16 cellular contexts compared by ENCODE assay signal in genomic region chr5:68548959-68549676, GRCh38.
DNase-seq lines count a peak whose midpoint lies in the region; ATAC-seq, FAIRE-seq and TF ChIP-seq lines count a peak whose summit lies in the region.
"Had no signal": no experiment of that assay in that cellular context is flagged by ENCODE, and none has a peak within 500 bp of the region (broad histone marks: within the 10 kb centered on the region; RNA-seq: fewer than 3 reads in every experiment).

No MANE protein-coding gene starts in this region.

- FAIRE-seq in bronchial epithelial cell (lab: Jason Lieb, UNC): peak; percentile 47
- FAIRE-seq: TTC549 had no signal

- H3K9me3 Mint-ChIP-seq in CD14-positive monocyte: peaks cover 0 to 6% (median 0%) of the 10 kb centered on the region in 7 donors
- no peaks in the 10 kb centered on the region for H3K9me3 Mint-ChIP-seq in activated CD4-positive, alpha-beta T cell treated with anti-CD3 and anti-CD28 coated beads, Interleukin-2, amount 10 ng/mL, durations not matched to agents 7 days and 5 days
- H3K9me3 Mint-ChIP-seq: CD4-positive, alpha-beta memory T cell had no signal

- H3K27me3 ChIP-seq in bronchial epithelial cell (ENCODE audit: control insufficient read depth, insufficient read depth, low read length): no peaks in the 10 kb centered on the region
- H3K27me3 ChIP-seq: cardiac muscle cell, ovary had no signal

- no peaks in the 10 kb centered on the region for H3K4me1 Mint-ChIP-seq in CD14-positive monocyte
- H3K4me1 Mint-ChIP-seq in activated CD4-positive, alpha-beta T cell treated with anti-CD3 and anti-CD28 coated beads, Interleukin-2, amount 10 ng/mL, durations not matched to agents 7 days and 5 days: no peaks in the 10 kb centered on the region
- H3K4me1 Mint-ChIP-seq: CD4-positive, alpha-beta memory T cell had no signal

- peaks cover 0 to 3% (median 2%) of the 10 kb centered on the region in 3 donors for H3K27me3 Mint-ChIP-seq in CD14-positive monocyte (ENCODE audit: low read depth in 3 of 3)
- H3K27me3 Mint-ChIP-seq in activated CD4-positive, alpha-beta T cell treated with anti-CD3 and anti-CD28 coated beads, Interleukin-2, amount 10 ng/mL, durations not matched to agents 7 days and 5 days: peaks cover 2% of the 10 kb centered on the region
- H3K27me3 Mint-ChIP-seq: CD4-positive, alpha-beta memory T cell had no signal

- POLR2A ChIA-PET in activated CD4-positive, alpha-beta T cell treated with anti-CD3 and anti-CD28 coated beads, Interleukin-2, amount 10 ng/mL, durations not matched to agents 7 days and 5 days (lab: Charles Lee): no interaction called here

- H3K27ac Mint-ChIP-seq in CD14-positive monocyte: no peak overlapping the region
- H3K27ac Mint-ChIP-seq in activated CD4-positive, alpha-beta T cell treated with anti-CD3 and anti-CD28 coated beads, Interleukin-2, amount 10 ng/mL, durations not matched to agents 7 days and 5 days: no peak overlapping the region
- H3K27ac Mint-ChIP-seq: CD4-positive, alpha-beta memory T cell had no signal

- H3K4me3 Mint-ChIP-seq in CD14-positive monocyte: no peak overlapping the region
- H3K4me3 Mint-ChIP-seq in activated CD4-positive, alpha-beta T cell treated with anti-CD3 and anti-CD28 coated beads, Interleukin-2, amount 10 ng/mL, durations not matched to agents 7 days and 5 days: no peak overlapping the region
- H3K4me3 Mint-ChIP-seq: CD4-positive, alpha-beta memory T cell had no signal

- TF ChIP-seq CTCF in bronchial epithelial cell (IDR thresholded peaks at IDR 0.05; ENCODE audit: insufficient read depth, low read length, severe bottlenecking) (no peak), omental fat pad (IDR thresholded peaks at IDR 0.05) (no peak), CD14-positive monocyte (IDR thresholded peaks at IDR 0.05) (no peak)

- no peaks in the 10 kb centered on the region for H3K36me3 ChIP-seq in bronchial epithelial cell (ENCODE audit: control insufficient read depth, insufficient read depth, low read length)
- H3K36me3 ChIP-seq: cardiac muscle cell, ovary had no signal

- H3K36me3 Mint-ChIP-seq in CD14-positive monocyte: no peaks in the 10 kb centered on the region
- no peaks in the 10 kb centered on the region for H3K36me3 Mint-ChIP-seq in activated CD4-positive, alpha-beta T cell treated with anti-CD3 and anti-CD28 coated beads, Interleukin-2, amount 10 ng/mL, durations not matched to agents 7 days and 5 days (ENCODE audit: low read depth)
- H3K36me3 Mint-ChIP-seq: CD4-positive, alpha-beta memory T cell had no signal

- H3K4me3 ChIP-seq in bronchial epithelial cell (ENCODE audit: low read depth, low read length): no peak overlapping the region
- H3K4me3 ChIP-seq: cardiac muscle cell, ovary had no signal

- DNase-seq in Daoy (ENCODE audit: low read depth): peak; percentile 83
- peak; percentile 10 for DNase-seq in NCI-H510A (lab: John Stamatoyannopoulos, UW)
- DNase-seq in bronchial epithelial cell (ENCODE audit: low read depth): no peak
- no peak for DNase-seq in omental fat pad (ENCODE audit: low spot score)
- DNase-seq in superior temporal gyrus (ENCODE audit: extremely low spot score): no peak
- DNase-seq in CD14-positive monocyte (ENCODE audit: low spot score): no peak
- DNase-seq in Right ventricle myocardium superior: no peak
- DNase-seq in activated CD4-positive, alpha-beta T cell treated with anti-CD3 and anti-CD28 coated beads, Interleukin-2, amount 10 ng/mL, durations not matched to agents 7 days and 5 days: no peak
- DNase-seq: activated T-cell treated with anti-CD3 and anti-CD28 coated beads, Interleukin-2, amount 50 U/mL, for 1 hour; CD4-positive, alpha-beta memory T cell; left ventricle myocardium superior; MV-4-11; stimulated activated CD4-positive, alpha-beta T cell treated with anti-CD3 and anti-CD28 coated beads, Interleukin-4, amount 100 ng/mL, for 4 hours had no signal

- CTCF ChIA-PET in activated CD4-positive, alpha-beta T cell treated with anti-CD3 and anti-CD28 coated beads, Interleukin-2, amount 10 ng/mL, durations not matched to agents 7 days and 5 days (lab: Charles Lee): interaction anchor here (2.3 kb wide), 1 partner anchor 14 kb away, joined by 6 read pairs; no protein-coding TSS in a partner anchor

- intact Hi-C loops in CD14-positive monocyte (cut with micrococcal nuclease): no loop called here
- intact Hi-C loops in Right ventricle myocardium superior (cut with DNase I): no loop called here

- peak; percentile 92 for ATAC-seq in omental fat pad (ENCODE audit: low FRiP score)
- ATAC-seq in Right ventricle myocardium superior (ENCODE audit: poor library complexity): no peak
- ATAC-seq: left ventricle myocardium superior had no signal

Comparison
In these comparisons a context has a peak if more than half of its experiments do, and no peak if none do; other contexts are left out.
1. DNase-seq: peak in Daoy (single experiment) and NCI-H510A (single experiment); none in bronchial epithelial cell (single experiment), omental fat pad (single experiment), superior temporal gyrus (single experiment), CD14-positive monocyte (single experiment), Right ventricle myocardium superior (single experiment) and activated CD4-positive, alpha-beta T cell treated with anti-CD3 and anti-CD28 coated beads, Interleukin-2, amount 10 ng/mL, durations not matched to agents 7 days and 5 days (single experiment).